Comparison of ENCODE assay signal across 1 cellular context in genomic region chr22:24401824-24402434, GRCh38.
TF ChIP-seq lines count a peak whose summit lies in the region.

No MANE protein-coding gene starts in this region.

TF ChIP-seq in GM12878, 131 proteins besides CTCF, POLR2A, EP300 and RAD21:
- TF ChIP-seq ATF3 (IDR thresholded peaks at IDR 0.05; ENCODE audit: borderline replicate concordance, extremely low read depth, low read depth, low read length) (no peak), RELB (IDR thresholded peaks at IDR 0.05; ENCODE audit: low read depth) (no peak), CBFB (IDR thresholded peaks at IDR 0.05; ENCODE audit: low read depth) (no peak), RBBP5 (conservative IDR thresholded peaks at IDR 0.05) (no peak), IRF5 (IDR thresholded peaks at IDR 0.05; ENCODE audit: borderline replicate concordance) (no peak), YY1 (IDR thresholded peaks at IDR 0.05; ENCODE audit: low read depth, low read length) (no peak), NR2F1 (conservative IDR thresholded peaks at IDR 0.05) (no peak), BRCA1 (IDR thresholded peaks at IDR 0.05; ENCODE audit: low read depth, low read length) (no peak), KAT2A (conservative IDR thresholded peaks at IDR 0.05; ENCODE audit: control insufficient read depth, low read depth, low read length) (no peak), DPF2 (IDR thresholded peaks at IDR 0.05) (no peak), PAX5 (IDR thresholded peaks at IDR 0.05; ENCODE audit: borderline replicate concordance, low read depth, low read length) (no peak), STAT1 (conservative IDR thresholded peaks at IDR 0.05) (no peak), NFYA (IDR thresholded peaks at IDR 0.05; ENCODE audit: borderline replicate concordance, low read depth, low read length) (no peak), FOXK2 (IDR thresholded peaks at IDR 0.05) (no peak), KLF5 (IDR thresholded peaks at IDR 0.05; ENCODE audit: partially characterized antibody) (no peak)
